In the genomic region with DNA sequence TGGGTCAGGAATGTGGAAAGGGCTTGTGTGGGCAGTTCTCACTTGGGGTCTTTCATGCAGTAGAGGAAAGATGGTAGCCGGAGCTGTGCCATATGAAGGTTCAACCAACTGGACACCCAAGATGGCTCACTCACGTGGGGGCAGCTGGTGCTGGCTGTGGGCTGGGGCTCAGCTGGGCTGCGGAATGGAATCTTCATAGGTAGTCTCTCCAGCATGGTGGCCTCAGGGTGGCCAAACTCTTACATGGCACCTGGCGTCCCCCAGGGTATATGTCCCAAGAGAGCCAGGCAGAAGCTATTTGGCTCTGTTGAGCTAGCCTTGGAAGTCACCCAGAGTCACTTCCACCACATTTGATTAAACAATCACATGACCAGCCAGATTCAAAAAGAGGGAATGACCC, we compare ENCODE assay signal across 30 cellular contexts.
"Had no signal": no experiment of that assay in that cellular context is flagged by ENCODE, and none has a peak within 500 bp of the region (broad histone marks: within the 10 kb centered on the region; RNA-seq: fewer than 3 reads in every experiment).

No MANE protein-coding gene starts in this region.

- H3K4me2 ChIP-seq: neural progenitor cell, smooth muscle cell had no signal

- H3K9ac ChIP-seq: neural progenitor cell, parathyroid adenoma had no signal

- H3K27me3 ChIP-seq: neural progenitor cell, neutrophil, ovary, right lobe of liver, spleen, suprapubic skin, testis, tibial artery, transverse colon, upper lobe of left lung, vagina had no signal

- H3K36me3 ChIP-seq: neural progenitor cell, neutrophil, ovary, right lobe of liver, spleen, suprapubic skin, tibial artery, transverse colon, upper lobe of left lung, vagina had no signal

- DNase-seq: naive thymus-derived CD4-positive, alpha-beta T cell; natural killer cell; nucleus accumbens; ovary; posterior cingulate gyrus; psoas muscle; right cardiac atrium; right lobe of liver; spleen; stimulated activated CD4-positive, alpha-beta T cell treated with anti-CD3 and anti-CD28 coated beads, Interleukin-12 subunit alpha, Interleukin-12 subunit beta, amount 100 ng/mL, for 4 hours; stimulated activated CD4-positive, alpha-beta T cell treated with anti-CD3 and anti-CD28 coated beads, Interleukin-1b, Interleukin-23, amount 100 ng/mL, for 48 hours; stimulated activated CD4-positive, alpha-beta T cell treated with anti-CD3 and anti-CD28 coated beads, Interleukin-4, amount 100 ng/mL, for 1 hour; stimulated activated CD4-positive, alpha-beta T cell treated with anti-CD3 and anti-CD28 coated beads, Interleukin-4, amount 100 ng/mL, for 4 hours; stimulated activated CD8-positive, alpha-beta memory T cell treated with anti-CD3 and anti-CD28 coated beads, Interleukin-4, amount 100 ng/mL, for 48 hours; stimulated activated naive CD4-positive, alpha-beta T cell; stimulated activated naive CD8-positive, alpha-beta T cell treated with anti-CD3 and anti-CD28 coated beads, Interleukin-15, amount 100 ng/mL, for 72 hours; stimulated activated naive CD8-positive, alpha-beta T cell treated with anti-CD3 and anti-CD28 coated beads, Interleukin-15, Interleukin-2, amounts not matched to agents 100 U/mL and 50 U/mL, for 24 hours; substantia nigra; testis; tibial artery; transverse colon had no signal

- H3K27ac ChIP-seq: neural progenitor cell, neutrophil, ovary, parathyroid adenoma, psoas muscle, right lobe of liver, skin epidermis, spleen, suprapubic skin, testis, tibial artery, transverse colon, upper lobe of left lung, vagina had no signal

- H3K79me2 ChIP-seq: parathyroid adenoma had no signal

- ATAC-seq: naive thymus-derived CD4-positive, alpha-beta T cell; natural killer cell; psoas muscle; right cardiac atrium; right lobe of liver; stimulated activated memory B cell treated with anti-CD40 and anti-IgM and Interleukin-4, amounts not matched to agents 10 μg/mL and 1 μg/mL and 100 μg/mL, for 72 hours; stimulated activated naive CD8-positive, alpha-beta T cell treated with anti-CD3 and anti-CD28 coated beads, Interleukin-15, amount 100 ng/mL, for 72 hours; stimulated activated naive CD8-positive, alpha-beta T cell treated with anti-CD3 and anti-CD28 coated beads, Interleukin-15, Interleukin-2, amounts not matched to agents 100 U/mL and 50 U/mL, for 24 hours had no signal

- H3K4me3 ChIP-seq: neural progenitor cell, ovary, psoas muscle, right lobe of liver, skin epidermis, smooth muscle cell, spleen, suprapubic skin, testis, tibial artery, transverse colon, upper lobe of left lung, vagina had no signal

- H2AFZ ChIP-seq: neural progenitor cell, parathyroid adenoma had no signal

- H3K4me1 ChIP-seq: parathyroid adenoma, psoas muscle, right lobe of liver, spleen, suprapubic skin, testis, tibial artery, transverse colon, upper lobe of left lung, vagina had no signal

- H3K9me3 ChIP-seq: neutrophil, ovary, psoas muscle, right lobe of liver, spleen, suprapubic skin, testis, tibial artery, transverse colon, upper lobe of left lung, vagina had no signal
